1 cellular context compared by ENCODE assay signal in genomic region chr5:139686356-139686918, GRCh38.
TF ChIP-seq lines count a peak whose summit lies in the region.

No MANE protein-coding gene starts in this region.

TF ChIP-seq in H1, 55 proteins besides CTCF, POLR2A, EP300 and RAD21:
- TF ChIP-seq ASH2L (IDR thresholded peaks at IDR 0.05; ENCODE audit: low read length) (peak; percentile 24), RXRA (IDR thresholded peaks at IDR 0.05; ENCODE audit: insufficient read depth, low read depth, low read length) (no peak)
